8 cellular contexts compared by ENCODE assay signal in genomic region chr20:35994994-35995453, GRCh38. TPM values are rescaled to one million over a fixed set of nuclear protein-coding genes. Genes with fewer than 3 reads are reported as not detected.
DNase-seq lines count a peak whose midpoint lies in the region; ATAC-seq and TF ChIP-seq lines count a peak whose summit lies in the region.

No MANE protein-coding gene starts in this region.

- no peak overlapping the region for H2AK5ac ChIP-seq in mesendoderm (ENCODE audit: low read length)

- H3K27ac Mint-ChIP-seq in endodermal cell = no peak overlapping the region

- peaks cover 9% of the 10 kb centered on the region for H3K4me1 Mint-ChIP-seq in endodermal cell

- peak; percentile 97 for TF ChIP-seq RAD21 in Ishikawa (IDR thresholded peaks at IDR 0.05; ENCODE audit: low read depth)

- no peak overlapping the region for H2BK15ac ChIP-seq in mesendoderm (replicated peaks; ENCODE audit: low read depth)

- no peaks in the 10 kb centered on the region for H3K36me3 ChIP-seq in endodermal cell (ENCODE audit: control insufficient read depth, insufficient read depth, low read length)
- no peaks in the 10 kb centered on the region for H3K36me3 ChIP-seq in mesendoderm (ENCODE audit: control insufficient read depth, insufficient read depth, low read length)

- no peaks in the 10 kb centered on the region for H3K27me3 Mint-ChIP-seq in endodermal cell (ENCODE audit: insufficient read depth)

- H4K8ac ChIP-seq in mesendoderm (ENCODE audit: low read depth, low read length) = no peak overlapping the region

- no peak overlapping the region for H3K9ac ChIP-seq in endodermal cell (ENCODE audit: extremely low read depth, low read length, poor library complexity, severe bottlenecking)
- no peak overlapping the region for H3K9ac ChIP-seq in mesendoderm (ENCODE audit: low read length)

- H3K79me1 ChIP-seq in mesendoderm (ENCODE audit: low read length) = no peaks in the 10 kb centered on the region

- H3K4me3 ChIP-seq in endodermal cell (ENCODE audit: low read length) (no peak overlapping the region), mesendoderm (ENCODE audit: low read length) (no peak overlapping the region)

- H3K27ac ChIP-seq in endodermal cell (ENCODE audit: low read depth, low read length) (no peak overlapping the region), mesendoderm (ENCODE audit: low read depth, low read length) (no peak overlapping the region)

- no peak overlapping the region for H3K4ac ChIP-seq in mesendoderm (ENCODE audit: low read depth, low read length)

- no peaks in the 10 kb centered on the region for H3K36me3 Mint-ChIP-seq in endodermal cell (ENCODE audit: low read depth)

- no peak overlapping the region for H3K4me2 ChIP-seq in mesendoderm (ENCODE audit: low read length)

- WGBS in endodermal cell (ENCODE audit: insufficient coverage in 1 of 2, insufficient read length in 1 of 2), 2 experiments = 11 to 19% methylated on average over 3 to 6 of the region's 6 CpGs
- WGBS in mesendoderm (ENCODE audit: extremely low coverage, insufficient coverage, low lambda C conversion rate) = no CpG with 5 or more reads among the region's 6 CpGs

- H2BK5ac ChIP-seq in mesendoderm (ENCODE audit: low read length) = no peak overlapping the region

- H3K56ac ChIP-seq in mesendoderm (ENCODE audit: low read length) = no peak overlapping the region

- H3K4me1 ChIP-seq in endodermal cell (ENCODE audit: control insufficient read depth, insufficient read depth, low read length) = no peaks in the 10 kb centered on the region
- H3K4me1 ChIP-seq in mesendoderm (ENCODE audit: control insufficient read depth, low read depth, low read length) = no peaks in the 10 kb centered on the region

- H3K9me3 ChIP-seq in endodermal cell (ENCODE audit: control insufficient read depth, low read length) = no peaks in the 10 kb centered on the region

- DNase-seq in CMK (ENCODE audit: low read depth) = peak; percentile 39
- DNase-seq in NOMO-1 treated with dmso at 0.1 percent for 144 hours (lab: John Stamatoyannopoulos, UW; ENCODE audit: unreplicated experiment) = peak; percentile 35
- DNase-seq in activated CD8-positive, alpha-beta memory T cell treated with anti-CD3 and anti-CD28 coated beads for 48 hours (ENCODE audit: low read depth in 2 of 3, low spot score in 2 of 3) = peak; percentile 46 to 63 (median 60)
- DNase-seq in endodermal cell = peak; percentile 98
- DNase-seq in mesendoderm = peak; percentile 93
- DNase-seq in stimulated activated CD8-positive, alpha-beta memory T cell treated with anti-CD3 and anti-CD28 coated beads, Interleukin-15, amount 100 ng/mL, for 4 hours (ENCODE audit: low read depth in 2 of 2) = peak; percentile 42 to 64

- no peaks in the 10 kb centered on the region for H3K9me3 Mint-ChIP-seq in endodermal cell

- no peak for TF ChIP-seq EP300 in Ishikawa (IDR thresholded peaks at IDR 0.05; ENCODE audit: borderline replicate concordance)

- H3K18ac ChIP-seq in mesendoderm (ENCODE audit: low read length) = no peak overlapping the region

- no peak for ATAC-seq in HG03175 (IDR thresholded peaks at IDR 0.05; ENCODE audit: unreplicated experiment)

- H3K27me3 ChIP-seq in endodermal cell (ENCODE audit: control insufficient read depth, insufficient read depth, low read length, poor library complexity, severe bottlenecking) (no peaks in the 10 kb centered on the region), mesendoderm (ENCODE audit: insufficient read depth, low read length, poor library complexity) (no peaks in the 10 kb centered on the region)

- no peaks in the 10 kb centered on the region for H3K79me2 ChIP-seq in mesendoderm (ENCODE audit: control insufficient read depth, insufficient read depth, low read length)

- no peak overlapping the region for H3K4me3 Mint-ChIP-seq in endodermal cell

- peak; percentile 95 for TF ChIP-seq CTCF in endodermal cell (conservative IDR thresholded peaks at IDR 0.05)

- no peak overlapping the region for H2BK120ac ChIP-seq in mesendoderm (ENCODE audit: low read depth, low read length)

- H3K23ac ChIP-seq in mesendoderm (ENCODE audit: low read length) = no peak overlapping the region

- no peak overlapping the region for H4K5ac ChIP-seq in mesendoderm (ENCODE audit: low read length)

TF ChIP-seq in Ishikawa, 13 proteins besides CTCF, POLR2A, EP300 and RAD21:
- TF ChIP-seq CREB1 (IDR thresholded peaks at IDR 0.05; ENCODE audit: low read depth) (no peak), ZBTB7A (IDR thresholded peaks at IDR 0.05; ENCODE audit: low read depth) (no peak), TCF12 (IDR thresholded peaks at IDR 0.05; ENCODE audit: low read depth) (no peak), TEAD4 (IDR thresholded peaks at IDR 0.05) (no peak), MAX (IDR thresholded peaks at IDR 0.05) (no peak), REST (IDR thresholded peaks at IDR 0.05; ENCODE audit: low read depth) (no peak), TAF1 (IDR thresholded peaks at IDR 0.05; ENCODE audit: low read depth) (no peak), FOXM1 (IDR thresholded peaks at IDR 0.05; ENCODE audit: borderline replicate concordance, low read depth) (no peak), NFIC (IDR thresholded peaks at IDR 0.05) (no peak), EGR1 (IDR thresholded peaks at IDR 0.05) (no peak), CEBPB (IDR thresholded peaks at IDR 0.05) (no peak), YY1 (IDR thresholded peaks at IDR 0.05; ENCODE audit: low read depth) (0 out of 2 replicates have a peak, but pooled peaks have one; percentile 11), USF1 (IDR thresholded peaks at IDR 0.05) (peak; percentile 45; the same call in 1 of the 2 replicates)
TF ChIP-seq in Ishikawa: peak in this region for 2.

RNA-seq across cellular contexts. Expression of gene CNBD2, which starts 26.6 kb away (rescaled TPM):
- total RNA-seq in endodermal cell = 1 to 10 TPM; 1.3 to 1.9 TPM
- 2.4 TPM for polyA plus RNA-seq in endodermal cell (2013, experiment 1 of 2)
- polyA plus RNA-seq in endodermal cell (2013, experiment 2 of 2) = 4.2 TPM
- 2.7 TPM for polyA plus RNA-seq in mesendoderm (2013, experiment 1 of 2)
- 3.3 TPM for polyA plus RNA-seq in mesendoderm (2013, experiment 2 of 2)

RNA-seq across cellular contexts. Expression of gene SCAND1, which starts 40.7 kb away (rescaled TPM):
- 10 to 100 TPM; 56.3 to 59.5 TPM for total RNA-seq in endodermal cell
- polyA plus RNA-seq in endodermal cell (2013, experiment 1 of 2) = 61.7 TPM
- polyA plus RNA-seq in endodermal cell (2013, experiment 2 of 2) = 57.4 TPM
- polyA plus RNA-seq in mesendoderm (2013, experiment 1 of 2) = 71.4 TPM
- polyA plus RNA-seq in mesendoderm (2013, experiment 2 of 2) = 71.1 TPM

Comparison
In these comparisons a context has a peak if more than half of its experiments do, and no peak if none do; other contexts are left out.
1. DNase-seq: peak in every context shown above with its lines; median percentile 98 in endodermal cell; 93 in mesendoderm; 60 in activated CD8-positive, alpha-beta memory T cell treated with anti-CD3 and anti-CD28 coated beads for 48 hours; 53 in stimulated activated CD8-positive, alpha-beta memory T cell treated with anti-CD3 and anti-CD28 coated beads, Interleukin-15, amount 100 ng/mL, for 4 hours; 39 in CMK; 35 in NOMO-1 treated with dmso at 0.1 percent for 144 hours.